17 cellular contexts compared by ENCODE assay signal in the genomic region with DNA sequence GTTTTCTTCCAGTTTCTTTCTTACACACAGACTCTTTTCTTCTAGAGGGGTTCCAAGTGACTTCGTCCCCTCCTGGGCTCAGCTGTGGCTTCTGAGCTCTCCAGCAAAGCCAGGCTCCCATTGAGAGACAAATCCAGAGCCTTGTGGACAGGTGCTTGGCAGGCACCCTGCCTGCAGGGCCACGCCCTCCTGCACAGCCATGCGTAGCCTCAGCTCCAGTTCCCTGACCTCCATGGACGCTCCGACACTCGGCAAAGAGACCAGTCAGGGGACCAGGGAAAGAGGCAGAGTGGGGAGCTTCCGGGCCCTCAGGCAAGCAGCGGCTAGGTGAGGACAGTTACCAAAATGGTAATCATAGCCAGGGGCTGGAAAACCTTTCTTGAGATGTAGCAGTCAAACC.
DNase-seq lines count a peak whose midpoint lies in the region; ATAC-seq and TF ChIP-seq lines count a peak whose summit lies in the region.
"Had no signal": no experiment of that assay in that cellular context is flagged by ENCODE, and none has a peak within 500 bp of the region (broad histone marks: within the 10 kb centered on the region; RNA-seq: fewer than 3 reads in every experiment).

No MANE protein-coding gene starts in this region.

- H3K27me3 ChIP-seq in neuronal stem cell (ENCODE audit: control insufficient read depth in 3 of 3, insufficient read depth in 3 of 3, low read depth in 1 of 3, low read length in 3 of 3) (no peaks in the 10 kb centered on the region), gastrocnemius medialis (no peaks in the 10 kb centered on the region), SK-N-SH (ENCODE audit: insufficient read depth) (no peaks in the 10 kb centered on the region)
- H3K27me3 ChIP-seq: BE2C had no signal

- no peak overlapping the region for H3K4me2 ChIP-seq in neuronal stem cell (ENCODE audit: insufficient read depth, low read length, poor library complexity, severe bottlenecking)
- no peak overlapping the region for H3K4me2 ChIP-seq in SK-N-SH

- TF ChIP-seq CTCF in gastrocnemius medialis (IDR thresholded peaks at IDR 0.05 in 4 of 5, conservative IDR thresholded peaks at IDR 0.05 in 1 of 5) (no peak), SK-N-SH (IDR thresholded peaks at IDR 0.05) (no peak), RWPE1 (conservative IDR thresholded peaks at IDR 0.05; ENCODE audit: low read depth) (no peak)

- no peak overlapping the region for H2BK12ac ChIP-seq in neuronal stem cell (ENCODE audit: low read length)

- H2BK5ac ChIP-seq in neuronal stem cell (ENCODE audit: low read length): no peak overlapping the region

- H2AFZ ChIP-seq in neuronal stem cell (ENCODE audit: low read length) (no peak overlapping the region), SK-N-SH (ENCODE audit: low read depth) (no peak overlapping the region)
- H2AFZ ChIP-seq: GM23248 had no signal

- H3K36me3 ChIP-seq in neuronal stem cell (replicated peaks in 1 of 2; ENCODE audit: control insufficient read depth in 2 of 2, insufficient read depth in 2 of 2, low read length in 2 of 2) (no peaks in the 10 kb centered on the region), gastrocnemius medialis (no peaks in the 10 kb centered on the region), SK-N-SH (replicated peaks in 1 of 2; ENCODE audit: control insufficient read depth in 1 of 2, insufficient read depth in 2 of 2, low read length in 1 of 2) (no peaks in the 10 kb centered on the region)
- H3K36me3 ChIP-seq: BE2C, HAP-1 had no signal

- no peaks in the 10 kb centered on the region for H3K79me2 ChIP-seq in SK-N-SH (ENCODE audit: insufficient read depth)

- TF ChIP-seq EP300 in SK-N-SH (IDR thresholded peaks at IDR 0.05; ENCODE audit: borderline replicate concordance in 1 of 2, low read depth in 1 of 2, low read length in 1 of 2): no peak

- no peaks in the 10 kb centered on the region for H3K79me1 ChIP-seq in neuronal stem cell (ENCODE audit: low read depth, low read length)

- H3K4me3 ChIP-seq in neuronal stem cell (ENCODE audit: low read length in 2 of 2) (no peak overlapping the region), gastrocnemius medialis (no peak overlapping the region), SK-N-SH (ENCODE audit: low read depth in 2 of 2, low read length in 1 of 2) (no peak overlapping the region)
- H3K4me3 ChIP-seq: GM23248, HAP-1 had no signal

- H3K9ac ChIP-seq in neuronal stem cell (ENCODE audit: low read depth, low read length, poor library complexity) (no peak overlapping the region), SK-N-SH (no peak overlapping the region)
- H3K9ac ChIP-seq: GM23248 had no signal

- H2AK5ac ChIP-seq in neuronal stem cell (ENCODE audit: low read depth, low read length): peak overlapping the region; percentile 36

- H4K20me1 ChIP-seq in SK-N-SH (ENCODE audit: insufficient read depth): no peaks in the 10 kb centered on the region

- no peaks in the 10 kb centered on the region for H3F3A ChIP-seq in SK-N-SH (replicated peaks; ENCODE audit: insufficient read depth)

- no peak overlapping the region for H3K27ac ChIP-seq in neuronal stem cell (replicated peaks; ENCODE audit: low read length)
- H3K27ac ChIP-seq in gastrocnemius medialis: peak overlapping the region; percentile 59 to 64 (median 61)
- no peak overlapping the region for H3K27ac ChIP-seq in SK-N-SH (ENCODE audit: low read depth in 2 of 2, low read length in 1 of 2)
- H3K27ac ChIP-seq in RWPE1: no peak overlapping the region
- H3K27ac ChIP-seq: GM23248 had no signal

- H4K8ac ChIP-seq in neuronal stem cell (ENCODE audit: low read depth, low read length): no peak overlapping the region

- DNase-seq in ELF-1 (ENCODE audit: low read depth, low spot score) (peak; percentile 38), NCI-H146 treated with DMSO at 0.1 percent for 48 hours (lab: John Stamatoyannopoulos, UW; ENCODE audit: unreplicated experiment) (peak; percentile 78), neuronal stem cell (ENCODE audit: low spot score) (no peak), gastrocnemius medialis (peak; percentile 48 to 71), SK-N-SH (no peak), RWPE1 (ENCODE audit: low spot score) (no peak), activated gamma-delta T cell treated with Interleukin-2 at 50 U/mL for 16 hours (no peak), NCI-H2227 (lab: John Stamatoyannopoulos, UW; ENCODE audit: unreplicated experiment) (no peak)
- DNase-seq: ACHN; BE2C; C1 segment of cervical spinal cord; Caco-2; CD4-positive, CD25-positive, alpha-beta regulatory T cell; CD8-positive, alpha-beta memory T cell; GDM1; GM23248 had no signal

- TF ChIP-seq POLR2A in gastrocnemius medialis (IDR thresholded peaks at IDR 0.05): no peak

- peak; percentile 87 to 90 for ATAC-seq in gastrocnemius medialis

- peak overlapping the region; percentile 55 for H2BK15ac ChIP-seq in neuronal stem cell (ENCODE audit: low read length)

- H3K14ac ChIP-seq in neuronal stem cell (ENCODE audit: low read length): no peak overlapping the region

- intact Hi-C loops in gastrocnemius medialis (cut with DNase I; ENCODE audit: low total_unique reads): loop anchor here (5.0 kb wide), 1 partner anchor 51 kb away; no protein-coding TSS in a partner anchor

- peaks cover 0 to 13% of the 10 kb centered on the region in 2 donors for H3K4me1 ChIP-seq in neuronal stem cell (ENCODE audit: control insufficient read depth in 2 of 2, insufficient read depth in 1 of 2, low read depth in 1 of 2, low read length in 2 of 2)
- peaks cover 12 to 18% of the 10 kb centered on the region in 2 donors for H3K4me1 ChIP-seq in gastrocnemius medialis
- H3K4me1 ChIP-seq in SK-N-SH (ENCODE audit: control insufficient read depth in 1 of 2, insufficient read depth in 2 of 2, low read depth in 1 of 2, low read length in 1 of 2): no peaks in the 10 kb centered on the region
- H3K4me1 ChIP-seq: BE2C, Caco-2, HAP-1 had no signal

- no peak overlapping the region for H2BK120ac ChIP-seq in neuronal stem cell (ENCODE audit: low read depth, low read length)

- no peak for TF ChIP-seq RAD21 in SK-N-SH (IDR thresholded peaks at IDR 0.05; ENCODE audit: low read length)

- POLR2A ChIA-PET in SK-N-SH (lab: Yijun Ruan, JAX) (no interaction called here), RWPE1 (lab: Yijun Ruan, JAX; ENCODE audit: low non-redundant PET) (no interaction called here)

- H3K4ac ChIP-seq in neuronal stem cell (ENCODE audit: low read length): no peak overlapping the region

- no peak overlapping the region for H3K23ac ChIP-seq in neuronal stem cell (ENCODE audit: low read depth, low read length, poor library complexity)

- H4K91ac ChIP-seq in neuronal stem cell (ENCODE audit: low read depth, low read length, poor library complexity): no peak overlapping the region

- H3K9me2 ChIP-seq in SK-N-SH: no peaks in the 10 kb centered on the region

- CTCF ChIA-PET in SK-N-SH (lab: Yijun Ruan, JAX): interaction anchor here (0.7 kb wide), 1 partner anchor 96 kb away, joined by 4 read pairs; no protein-coding TSS in a partner anchor
- CTCF ChIA-PET in RWPE1 (lab: Yijun Ruan, JAX): interaction anchor here (0.6 kb wide), 1 partner anchor 817 kb away, joined by 4 read pairs; no protein-coding TSS in a partner anchor

- no CpG with 5 or more reads among the region's 8 CpGs for WGBS in neuronal stem cell (ENCODE audit: extremely low coverage in 2 of 2, insufficient read length in 2 of 2, insufficient replicate concordance in 1 of 2), 2 donors
- 46% methylated on average over 8 of the region's 8 CpGs for WGBS in SK-N-SH (ENCODE audit: low lambda C conversion rate)

- peak overlapping the region; percentile 31 for H3K18ac ChIP-seq in neuronal stem cell (ENCODE audit: low read length)

- H3K9me3 ChIP-seq in neuronal stem cell (replicated peaks in 1 of 2; ENCODE audit: control insufficient read depth in 2 of 2, insufficient read depth in 1 of 2, low read depth in 1 of 2, low read length in 2 of 2) (peaks cover 8 to 15% of the 10 kb centered on the region in 2 donors), gastrocnemius medialis (no peaks in the 10 kb centered on the region), SK-N-SH (no peaks in the 10 kb centered on the region)
- H3K9me3 ChIP-seq: BE2C, Caco-2, HAP-1 had no signal

- in situ Hi-C loops in gastrocnemius medialis (cut with MboI; ENCODE audit: low sequenced_read_pairs in 4 of 4): no loop called here

TF ChIP-seq in SK-N-SH, 30 proteins besides CTCF, POLR2A, EP300 and RAD21:
- TF ChIP-seq JUND (IDR thresholded peaks at IDR 0.05): no peak
- TF ChIP-seq GABPA (IDR thresholded peaks at IDR 0.05; ENCODE audit: low read depth): no peak
- no peak for TF ChIP-seq NRF1 (IDR thresholded peaks at IDR 0.05; ENCODE audit: low read depth, low read length)
- TF ChIP-seq YY1 (IDR thresholded peaks at IDR 0.05; ENCODE audit: low read depth): no peak
- TF ChIP-seq MEF2A (IDR thresholded peaks at IDR 0.05; ENCODE audit: borderline replicate concordance, low read depth): no peak
- TF ChIP-seq, protein P1, sequence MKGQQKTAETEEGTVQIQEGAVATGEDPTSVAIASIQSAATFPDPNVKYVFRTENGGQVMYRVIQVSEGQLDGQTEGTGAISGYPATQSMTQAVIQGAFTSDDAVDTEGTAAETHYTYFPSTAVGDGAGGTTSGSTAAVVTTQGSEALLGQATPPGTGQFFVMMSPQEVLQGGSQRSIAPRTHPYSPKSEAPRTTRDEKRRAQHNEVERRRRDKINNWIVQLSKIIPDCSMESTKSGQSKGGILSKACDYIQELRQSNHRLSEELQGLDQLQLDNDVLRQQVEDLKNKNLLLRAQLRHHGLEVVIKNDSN (IDR thresholded peaks at IDR 0.05; ENCODE audit: borderline replicate concordance, low read depth): no peak
- no peak for TF ChIP-seq RFX5 (IDR thresholded peaks at IDR 0.05; ENCODE audit: low read length)
- no peak for TF ChIP-seq IRF3 (IDR thresholded peaks at IDR 0.05; ENCODE audit: low read depth, low read length)
- TF ChIP-seq TEAD4 (IDR thresholded peaks at IDR 0.05; ENCODE audit: borderline replicate concordance, insufficient read depth): no peak
- no peak for TF ChIP-seq CHD2 (IDR thresholded peaks at IDR 0.05; ENCODE audit: low read length, partially characterized antibody)
- TF ChIP-seq SIN3A (IDR thresholded peaks at IDR 0.05; ENCODE audit: borderline replicate concordance, low read depth, low read length): no peak
- TF ChIP-seq FOXM1 (IDR thresholded peaks at IDR 0.05; ENCODE audit: low read depth): no peak

Comparison
In these comparisons a context has a peak if more than half of its experiments do, and no peak if none do; other contexts are left out.
1. DNase-seq: peak in ELF-1 (single experiment), NCI-H146 treated with DMSO at 0.1 percent for 48 hours (single experiment) and gastrocnemius medialis (2 of 2); none in neuronal stem cell (single experiment), SK-N-SH (single experiment), RWPE1 (single experiment), activated gamma-delta T cell treated with Interleukin-2 at 50 U/mL for 16 hours (single experiment) and NCI-H2227 (single experiment).
2. H3K27ac ChIP-seq: peak in gastrocnemius medialis (4 of 4); none in neuronal stem cell (single experiment), SK-N-SH (0 of 2) and RWPE1 (single experiment).